Comparison of ENCODE assay signal across 1 cellular context in the genomic region with DNA sequence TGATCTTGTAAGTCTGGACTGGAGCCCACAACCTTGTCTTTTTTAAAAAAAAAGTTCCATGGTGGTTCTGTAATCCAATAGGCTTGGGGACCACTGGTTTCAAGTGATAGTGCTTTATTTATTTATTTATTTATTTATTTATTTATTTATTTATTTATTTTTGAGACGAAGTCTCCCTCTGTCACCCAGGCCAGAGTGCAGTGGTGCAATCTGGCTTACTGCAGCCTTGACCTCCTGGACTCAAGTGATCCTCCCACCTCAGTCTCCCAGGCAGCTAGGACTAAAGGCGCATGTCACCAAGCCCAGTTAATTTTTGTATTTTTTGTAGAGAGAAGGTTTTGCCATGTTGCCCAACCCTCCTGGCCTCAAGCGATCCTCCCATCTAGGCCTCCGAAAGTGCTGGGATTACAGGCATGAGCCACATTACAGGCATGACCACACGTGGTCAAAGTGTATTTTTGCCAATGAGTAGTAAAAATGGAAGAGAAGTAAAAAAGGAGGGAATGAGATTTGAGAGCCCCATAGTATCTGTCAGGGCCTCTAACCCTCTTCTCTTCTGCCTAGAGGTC.
TF ChIP-seq lines count a peak whose summit lies in the region.

No MANE protein-coding gene starts in this region.

TF ChIP-seq in HepG2, 621 proteins besides CTCF, POLR2A, EP300 and RAD21 (continued from another document and continues in another):
- TF ChIP-seq, protein P1, sequence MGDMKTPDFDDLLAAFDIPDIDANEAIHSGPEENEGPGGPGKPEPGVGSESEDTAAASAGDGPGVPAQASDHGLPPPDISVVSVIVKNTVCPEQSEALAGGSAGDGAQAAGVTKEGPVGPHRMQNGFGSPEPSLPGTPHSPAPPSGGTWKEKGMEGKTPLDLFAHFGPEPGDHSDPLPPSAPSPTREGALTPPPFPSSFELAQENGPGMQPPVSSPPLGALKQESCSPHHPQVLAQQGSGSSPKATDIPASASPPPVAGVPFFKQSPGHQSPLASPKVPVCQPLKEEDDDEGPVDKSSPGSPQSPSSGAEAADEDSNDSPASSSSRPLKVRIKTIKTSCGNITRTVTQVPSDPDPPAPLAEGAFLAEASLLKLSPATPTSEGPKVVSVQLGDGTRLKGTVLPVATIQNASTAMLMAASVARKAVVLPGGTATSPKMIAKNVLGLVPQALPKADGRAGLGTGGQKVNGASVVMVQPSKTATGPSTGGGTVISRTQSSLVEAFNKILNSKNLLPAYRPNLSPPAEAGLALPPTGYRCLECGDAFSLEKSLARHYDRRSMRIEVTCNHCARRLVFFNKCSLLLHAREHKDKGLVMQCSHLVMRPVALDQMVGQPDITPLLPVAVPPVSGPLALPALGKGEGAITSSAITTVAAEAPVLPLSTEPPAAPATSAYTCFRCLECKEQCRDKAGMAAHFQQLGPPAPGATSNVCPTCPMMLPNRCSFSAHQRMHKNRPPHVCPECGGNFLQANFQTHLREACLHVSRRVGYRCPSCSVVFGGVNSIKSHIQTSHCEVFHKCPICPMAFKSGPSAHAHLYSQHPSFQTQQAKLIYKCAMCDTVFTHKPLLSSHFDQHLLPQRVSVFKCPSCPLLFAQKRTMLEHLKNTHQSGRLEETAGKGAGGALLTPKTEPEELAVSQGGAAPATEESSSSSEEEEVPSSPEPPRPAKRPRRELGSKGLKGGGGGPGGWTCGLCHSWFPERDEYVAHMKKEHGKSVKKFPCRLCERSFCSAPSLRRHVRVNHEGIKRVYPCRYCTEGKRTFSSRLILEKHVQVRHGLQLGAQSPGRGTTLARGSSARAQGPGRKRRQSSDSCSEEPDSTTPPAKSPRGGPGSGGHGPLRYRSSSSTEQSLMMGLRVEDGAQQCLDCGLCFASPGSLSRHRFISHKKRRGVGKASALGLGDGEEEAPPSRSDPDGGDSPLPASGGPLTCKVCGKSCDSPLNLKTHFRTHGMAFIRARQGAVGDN (CRISPR knock-in tag; IDR thresholded peaks at IDR 0.05): no peak
- TF ChIP-seq ZNF83 (CRISPR knock-in tag; IDR thresholded peaks at IDR 0.05; ENCODE audit: borderline replicate concordance) (no peak), ZNF432 (CRISPR knock-in tag; IDR thresholded peaks at IDR 0.05; ENCODE audit: borderline replicate concordance) (no peak), ATF7 (IDR thresholded peaks at IDR 0.05) (no peak), ATF7 (CRISPR knock-in tag; IDR thresholded peaks at IDR 0.05) (no peak), NR2F1 (CRISPR knock-in tag; IDR thresholded peaks at IDR 0.05) (peak; percentile 26 to 56; a peak in 3 of 4 replicates), ZNF234 (CRISPR knock-in tag; conservative IDR thresholded peaks at IDR 0.05) (no peak), SALL1 (CRISPR knock-in tag; IDR thresholded peaks at IDR 0.05) (0 out of 2 replicates have a peak, but pooled peaks have one; percentile 39), MXI1 (IDR thresholded peaks at IDR 0.05; ENCODE audit: borderline replicate concordance, low read depth, low read length) (no peak), FOSL2 (CRISPR knock-in tag; IDR thresholded peaks at IDR 0.05) (0 out of 2 replicates have a peak, but pooled peaks have one; percentile 20), ZNF264 (CRISPR knock-in tag; IDR thresholded peaks at IDR 0.05) (no peak), SMYD3 (CRISPR knock-in tag; IDR thresholded peaks at IDR 0.05) (no peak), ZSCAN30 (CRISPR knock-in tag; IDR thresholded peaks at IDR 0.05) (no peak), ZNF672 (CRISPR knock-in tag; IDR thresholded peaks at IDR 0.05) (no peak), HNRNPUL1 (IDR thresholded peaks at IDR 0.05; ENCODE audit: low read depth, low read length) (no peak), GABPA (IDR thresholded peaks at IDR 0.05; ENCODE audit: low read depth, low read length) (no peak), GABPA (CRISPR knock-in tag; IDR thresholded peaks at IDR 0.05; ENCODE audit: low read depth) (no peak), TCF7L2 (IDR thresholded peaks at IDR 0.05; ENCODE audit: low read depth, low read length) (no peak), RAD51 (IDR thresholded peaks at IDR 0.05; ENCODE audit: borderline replicate concordance) (no peak), ZNF883 (CRISPR knock-in tag; IDR thresholded peaks at IDR 0.05; ENCODE audit: not compliant biosample characterization) (no peak), KDM1A (CRISPR knock-in tag; IDR thresholded peaks at IDR 0.05) (0 out of 2 replicates have a peak, but pooled peaks have one; percentile 29), ZNF569 (CRISPR knock-in tag; IDR thresholded peaks at IDR 0.05; ENCODE audit: borderline replicate concordance) (no peak), ZSCAN29 (CRISPR knock-in tag; conservative IDR thresholded peaks at IDR 0.05) (no peak), ZNF326 (CRISPR knock-in tag; IDR thresholded peaks at IDR 0.05; ENCODE audit: borderline replicate concordance) (no peak), ZNF468 (CRISPR knock-in tag; IDR thresholded peaks at IDR 0.05) (no peak), ELF4 (CRISPR knock-in tag; IDR thresholded peaks at IDR 0.05; ENCODE audit: borderline replicate concordance) (no peak), ZSCAN22 (CRISPR knock-in tag; IDR thresholded peaks at IDR 0.05) (no peak), MLLT10 (CRISPR knock-in tag; IDR thresholded peaks at IDR 0.05) (no peak)
- TF ChIP-seq, protein P2, sequence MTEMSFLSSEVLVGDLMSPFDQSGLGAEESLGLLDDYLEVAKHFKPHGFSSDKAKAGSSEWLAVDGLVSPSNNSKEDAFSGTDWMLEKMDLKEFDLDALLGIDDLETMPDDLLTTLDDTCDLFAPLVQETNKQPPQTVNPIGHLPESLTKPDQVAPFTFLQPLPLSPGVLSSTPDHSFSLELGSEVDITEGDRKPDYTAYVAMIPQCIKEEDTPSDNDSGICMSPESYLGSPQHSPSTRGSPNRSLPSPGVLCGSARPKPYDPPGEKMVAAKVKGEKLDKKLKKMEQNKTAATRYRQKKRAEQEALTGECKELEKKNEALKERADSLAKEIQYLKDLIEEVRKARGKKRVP (CRISPR knock-in tag; IDR thresholded peaks at IDR 0.05): no peak
- TF ChIP-seq, protein P3, sequence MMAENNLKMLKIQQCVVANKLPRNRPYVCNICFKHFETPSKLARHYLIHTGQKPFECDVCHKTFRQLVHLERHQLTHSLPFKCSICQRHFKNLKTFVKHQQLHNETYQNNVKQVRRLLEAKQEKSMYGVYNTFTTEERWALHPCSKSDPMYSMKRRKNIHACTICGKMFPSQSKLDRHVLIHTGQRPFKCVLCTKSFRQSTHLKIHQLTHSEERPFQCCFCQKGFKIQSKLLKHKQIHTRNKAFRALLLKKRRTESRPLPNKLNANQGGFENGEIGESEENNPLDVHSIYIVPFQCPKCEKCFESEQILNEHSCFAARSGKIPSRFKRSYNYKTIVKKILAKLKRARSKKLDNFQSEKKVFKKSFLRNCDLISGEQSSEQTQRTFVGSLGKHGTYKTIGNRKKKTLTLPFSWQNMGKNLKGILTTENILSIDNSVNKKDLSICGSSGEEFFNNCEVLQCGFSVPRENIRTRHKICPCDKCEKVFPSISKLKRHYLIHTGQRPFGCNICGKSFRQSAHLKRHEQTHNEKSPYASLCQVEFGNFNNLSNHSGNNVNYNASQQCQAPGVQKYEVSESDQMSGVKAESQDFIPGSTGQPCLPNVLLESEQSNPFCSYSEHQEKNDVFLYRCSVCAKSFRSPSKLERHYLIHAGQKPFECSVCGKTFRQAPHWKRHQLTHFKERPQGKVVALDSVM (CRISPR knock-in tag; IDR thresholded peaks at IDR 0.05): peak; percentile 94
- TF ChIP-seq, protein P4, sequence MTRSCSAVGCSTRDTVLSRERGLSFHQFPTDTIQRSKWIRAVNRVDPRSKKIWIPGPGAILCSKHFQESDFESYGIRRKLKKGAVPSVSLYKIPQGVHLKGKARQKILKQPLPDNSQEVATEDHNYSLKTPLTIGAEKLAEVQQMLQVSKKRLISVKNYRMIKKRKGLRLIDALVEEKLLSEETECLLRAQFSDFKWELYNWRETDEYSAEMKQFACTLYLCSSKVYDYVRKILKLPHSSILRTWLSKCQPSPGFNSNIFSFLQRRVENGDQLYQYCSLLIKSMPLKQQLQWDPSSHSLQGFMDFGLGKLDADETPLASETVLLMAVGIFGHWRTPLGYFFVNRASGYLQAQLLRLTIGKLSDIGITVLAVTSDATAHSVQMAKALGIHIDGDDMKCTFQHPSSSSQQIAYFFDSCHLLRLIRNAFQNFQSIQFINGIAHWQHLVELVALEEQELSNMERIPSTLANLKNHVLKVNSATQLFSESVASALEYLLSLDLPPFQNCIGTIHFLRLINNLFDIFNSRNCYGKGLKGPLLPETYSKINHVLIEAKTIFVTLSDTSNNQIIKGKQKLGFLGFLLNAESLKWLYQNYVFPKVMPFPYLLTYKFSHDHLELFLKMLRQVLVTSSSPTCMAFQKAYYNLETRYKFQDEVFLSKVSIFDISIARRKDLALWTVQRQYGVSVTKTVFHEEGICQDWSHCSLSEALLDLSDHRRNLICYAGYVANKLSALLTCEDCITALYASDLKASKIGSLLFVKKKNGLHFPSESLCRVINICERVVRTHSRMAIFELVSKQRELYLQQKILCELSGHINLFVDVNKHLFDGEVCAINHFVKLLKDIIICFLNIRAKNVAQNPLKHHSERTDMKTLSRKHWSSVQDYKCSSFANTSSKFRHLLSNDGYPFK (CRISPR knock-in tag; IDR thresholded peaks at IDR 0.05; ENCODE audit: borderline replicate concordance): no peak
- TF ChIP-seq, protein P5, sequence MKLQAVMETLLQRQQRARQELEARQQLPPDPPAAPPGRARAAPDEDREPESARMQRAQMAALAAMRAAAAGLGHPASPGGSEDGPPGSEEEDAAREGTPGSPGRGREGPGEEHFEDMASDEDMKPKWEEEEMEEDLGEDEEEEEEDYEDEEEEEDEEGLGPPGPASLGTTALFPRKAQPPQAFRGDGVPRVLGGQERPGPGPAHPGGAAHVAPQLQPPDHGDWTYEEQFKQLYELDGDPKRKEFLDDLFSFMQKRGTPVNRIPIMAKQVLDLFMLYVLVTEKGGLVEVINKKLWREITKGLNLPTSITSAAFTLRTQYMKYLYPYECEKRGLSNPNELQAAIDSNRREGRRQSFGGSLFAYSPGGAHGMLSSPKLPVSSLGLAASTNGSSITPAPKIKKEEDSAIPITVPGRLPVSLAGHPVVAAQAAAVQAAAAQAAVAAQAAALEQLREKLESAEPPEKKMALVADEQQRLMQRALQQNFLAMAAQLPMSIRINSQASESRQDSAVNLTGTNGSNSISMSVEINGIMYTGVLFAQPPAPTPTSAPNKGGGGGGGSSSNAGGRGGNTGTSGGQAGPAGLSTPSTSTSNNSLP (IDR thresholded peaks at IDR 0.05; ENCODE audit: low read depth, low read length): no peak
- TF ChIP-seq, protein P6, sequence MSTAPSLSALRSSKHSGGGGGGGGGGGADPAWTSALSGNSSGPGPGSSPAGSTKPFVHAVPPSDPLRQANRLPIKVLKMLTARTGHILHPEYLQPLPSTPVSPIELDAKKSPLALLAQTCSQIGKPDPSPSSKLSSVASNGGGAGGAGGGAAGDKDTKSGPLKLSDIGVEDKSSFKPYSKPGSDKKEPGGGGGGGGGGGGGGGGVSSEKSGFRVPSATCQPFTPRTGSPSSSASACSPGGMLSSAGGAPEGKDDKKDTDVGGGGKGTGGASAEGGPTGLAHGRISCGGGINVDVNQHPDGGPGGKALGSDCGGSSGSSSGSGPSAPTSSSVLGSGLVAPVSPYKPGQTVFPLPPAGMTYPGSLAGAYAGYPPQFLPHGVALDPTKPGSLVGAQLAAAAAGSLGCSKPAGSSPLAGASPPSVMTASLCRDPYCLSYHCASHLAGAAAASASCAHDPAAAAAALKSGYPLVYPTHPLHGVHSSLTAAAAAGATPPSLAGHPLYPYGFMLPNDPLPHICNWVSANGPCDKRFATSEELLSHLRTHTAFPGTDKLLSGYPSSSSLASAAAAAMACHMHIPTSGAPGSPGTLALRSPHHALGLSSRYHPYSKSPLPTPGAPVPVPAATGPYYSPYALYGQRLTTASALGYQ (CRISPR knock-in tag; IDR thresholded peaks at IDR 0.05): no peak
- TF ChIP-seq, protein P7, sequence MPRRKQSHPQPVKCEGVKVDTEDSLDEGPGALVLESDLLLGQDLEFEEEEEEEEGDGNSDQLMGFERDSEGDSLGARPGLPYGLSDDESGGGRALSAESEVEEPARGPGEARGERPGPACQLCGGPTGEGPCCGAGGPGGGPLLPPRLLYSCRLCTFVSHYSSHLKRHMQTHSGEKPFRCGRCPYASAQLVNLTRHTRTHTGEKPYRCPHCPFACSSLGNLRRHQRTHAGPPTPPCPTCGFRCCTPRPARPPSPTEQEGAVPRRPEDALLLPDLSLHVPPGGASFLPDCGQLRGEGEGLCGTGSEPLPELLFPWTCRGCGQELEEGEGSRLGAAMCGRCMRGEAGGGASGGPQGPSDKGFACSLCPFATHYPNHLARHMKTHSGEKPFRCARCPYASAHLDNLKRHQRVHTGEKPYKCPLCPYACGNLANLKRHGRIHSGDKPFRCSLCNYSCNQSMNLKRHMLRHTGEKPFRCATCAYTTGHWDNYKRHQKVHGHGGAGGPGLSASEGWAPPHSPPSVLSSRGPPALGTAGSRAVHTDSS (CRISPR knock-in tag; conservative IDR thresholded peaks at IDR 0.05): no peak
- TF ChIP-seq, protein P8, sequence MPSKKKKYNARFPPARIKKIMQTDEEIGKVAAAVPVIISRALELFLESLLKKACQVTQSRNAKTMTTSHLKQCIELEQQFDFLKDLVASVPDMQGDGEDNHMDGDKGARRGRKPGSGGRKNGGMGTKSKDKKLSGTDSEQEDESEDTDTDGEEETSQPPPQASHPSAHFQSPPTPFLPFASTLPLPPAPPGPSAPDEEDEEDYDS (CRISPR knock-in tag; IDR thresholded peaks at IDR 0.05): no peak
- TF ChIP-seq, protein P9, sequence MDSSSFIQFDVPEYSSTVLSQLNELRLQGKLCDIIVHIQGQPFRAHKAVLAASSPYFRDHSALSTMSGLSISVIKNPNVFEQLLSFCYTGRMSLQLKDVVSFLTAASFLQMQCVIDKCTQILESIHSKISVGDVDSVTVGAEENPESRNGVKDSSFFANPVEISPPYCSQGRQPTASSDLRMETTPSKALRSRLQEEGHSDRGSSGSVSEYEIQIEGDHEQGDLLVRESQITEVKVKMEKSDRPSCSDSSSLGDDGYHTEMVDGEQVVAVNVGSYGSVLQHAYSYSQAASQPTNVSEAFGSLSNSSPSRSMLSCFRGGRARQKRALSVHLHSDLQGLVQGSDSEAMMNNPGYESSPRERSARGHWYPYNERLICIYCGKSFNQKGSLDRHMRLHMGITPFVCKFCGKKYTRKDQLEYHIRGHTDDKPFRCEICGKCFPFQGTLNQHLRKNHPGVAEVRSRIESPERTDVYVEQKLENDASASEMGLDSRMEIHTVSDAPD (CRISPR knock-in tag; IDR thresholded peaks at IDR 0.05): no peak
- TF ChIP-seq, protein P10, sequence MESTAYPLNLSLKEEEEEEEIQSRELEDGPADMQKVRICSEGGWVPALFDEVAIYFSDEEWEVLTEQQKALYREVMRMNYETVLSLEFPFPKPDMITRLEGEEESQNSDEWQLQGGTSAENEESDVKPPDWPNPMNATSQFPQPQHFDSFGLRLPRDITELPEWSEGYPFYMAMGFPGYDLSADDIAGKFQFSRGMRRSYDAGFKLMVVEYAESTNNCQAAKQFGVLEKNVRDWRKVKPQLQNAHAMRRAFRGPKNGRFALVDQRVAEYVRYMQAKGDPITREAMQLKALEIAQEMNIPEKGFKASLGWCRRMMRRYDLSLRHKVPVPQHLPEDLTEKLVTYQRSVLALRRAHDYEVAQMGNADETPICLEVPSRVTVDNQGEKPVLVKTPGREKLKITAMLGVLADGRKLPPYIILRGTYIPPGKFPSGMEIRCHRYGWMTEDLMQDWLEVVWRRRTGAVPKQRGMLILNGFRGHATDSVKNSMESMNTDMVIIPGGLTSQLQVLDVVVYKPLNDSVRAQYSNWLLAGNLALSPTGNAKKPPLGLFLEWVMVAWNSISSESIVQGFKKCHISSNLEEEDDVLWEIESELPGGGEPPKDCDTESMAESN (CRISPR knock-in tag; conservative IDR thresholded peaks at IDR 0.05): 0 out of 2 replicates have a peak, but pooled peaks have one; percentile 21
